Comparison of ENCODE assay signal across 3 cellular contexts in genomic region chr17:72303787-72304733, GRCh38.
A peak's percentile ranks its signal among the peaks of the same experiment; 100 is the strongest.
TF ChIP-seq lines count a peak whose summit lies in the region.

No MANE protein-coding gene starts in this region.

TF ChIP-seq in HepG2, 621 proteins besides CTCF, POLR2A, EP300 and RAD21 (continued from another document and continues in another):
- TF ChIP-seq NBN (conservative IDR thresholded peaks at IDR 0.05): 0 out of 2 replicates have a peak, but pooled peaks have one; percentile 64
- no peak for TF ChIP-seq REL (CRISPR knock-in tag; conservative IDR thresholded peaks at IDR 0.05)
- no peak for TF ChIP-seq SSRP1 (CRISPR knock-in tag; IDR thresholded peaks at IDR 0.05)
- no peak for TF ChIP-seq CBFB (CRISPR knock-in tag; IDR thresholded peaks at IDR 0.05)
- TF ChIP-seq HNRNPUL1 (IDR thresholded peaks at IDR 0.05; ENCODE audit: low read depth, low read length): no peak
- TF ChIP-seq CEBPG (CRISPR knock-in tag; IDR thresholded peaks at IDR 0.05): no peak
- TF ChIP-seq ZNF232 (CRISPR knock-in tag; IDR thresholded peaks at IDR 0.05; ENCODE audit: borderline replicate concordance): no peak
- no peak for TF ChIP-seq KDM1A (CRISPR knock-in tag; IDR thresholded peaks at IDR 0.05)
- TF ChIP-seq TP53 (CRISPR knock-in tag; conservative IDR thresholded peaks at IDR 0.05): no peak
- TF ChIP-seq ZNF207 (IDR thresholded peaks at IDR 0.05; ENCODE audit: borderline replicate concordance): peak; percentile 65; the same call in 1 of the 2 replicates
- TF ChIP-seq TCF7L2 (IDR thresholded peaks at IDR 0.05; ENCODE audit: low read depth, low read length): no peak
- TF ChIP-seq NFRKB (IDR thresholded peaks at IDR 0.05): 0 out of 2 replicates have a peak, but pooled peaks have one; percentile 36
- TF ChIP-seq POLR2AphosphoS5 (IDR thresholded peaks at IDR 0.05; ENCODE audit: low read depth, low read length): no peak
- no peak for TF ChIP-seq SNAPC2 (CRISPR knock-in tag; IDR thresholded peaks at IDR 0.05)
- 0 out of 2 replicates have a peak, but pooled peaks have one; percentile 16 for TF ChIP-seq ATF7 (IDR thresholded peaks at IDR 0.05)
- no peak for TF ChIP-seq ATF7 (CRISPR knock-in tag; IDR thresholded peaks at IDR 0.05)
- TF ChIP-seq, protein P1, sequence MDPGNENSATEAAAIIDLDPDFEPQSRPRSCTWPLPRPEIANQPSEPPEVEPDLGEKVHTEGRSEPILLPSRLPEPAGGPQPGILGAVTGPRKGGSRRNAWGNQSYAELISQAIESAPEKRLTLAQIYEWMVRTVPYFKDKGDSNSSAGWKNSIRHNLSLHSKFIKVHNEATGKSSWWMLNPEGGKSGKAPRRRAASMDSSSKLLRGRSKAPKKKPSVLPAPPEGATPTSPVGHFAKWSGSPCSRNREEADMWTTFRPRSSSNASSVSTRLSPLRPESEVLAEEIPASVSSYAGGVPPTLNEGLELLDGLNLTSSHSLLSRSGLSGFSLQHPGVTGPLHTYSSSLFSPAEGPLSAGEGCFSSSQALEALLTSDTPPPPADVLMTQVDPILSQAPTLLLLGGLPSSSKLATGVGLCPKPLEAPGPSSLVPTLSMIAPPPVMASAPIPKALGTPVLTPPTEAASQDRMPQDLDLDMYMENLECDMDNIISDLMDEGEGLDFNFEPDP (CRISPR knock-in tag; conservative IDR thresholded peaks at IDR 0.05): no peak
- 0 out of 2 replicates have a peak, but pooled peaks have one; percentile 34 for TF ChIP-seq NONO (IDR thresholded peaks at IDR 0.05)
- TF ChIP-seq NONO (CRISPR knock-in tag; conservative IDR thresholded peaks at IDR 0.05): no peak
- no peak for TF ChIP-seq ZNF496 (CRISPR knock-in tag; IDR thresholded peaks at IDR 0.05; ENCODE audit: insufficient replicate concordance)
- TF ChIP-seq ZNF816 (CRISPR knock-in tag; IDR thresholded peaks at IDR 0.05; ENCODE audit: borderline replicate concordance): no peak
- TF ChIP-seq ZNF580 (CRISPR knock-in tag; IDR thresholded peaks at IDR 0.05; ENCODE audit: borderline replicate concordance, low read depth): no peak
- no peak for TF ChIP-seq ZNF382 (CRISPR knock-in tag; IDR thresholded peaks at IDR 0.05; ENCODE audit: borderline replicate concordance)
- no peak for TF ChIP-seq ZEB1 (IDR thresholded peaks at IDR 0.05; ENCODE audit: insufficient replicate concordance, low read depth)
- TF ChIP-seq ZNF367 (CRISPR knock-in tag; IDR thresholded peaks at IDR 0.05; ENCODE audit: borderline replicate concordance): no peak
- no peak for TF ChIP-seq ZBTB46 (CRISPR knock-in tag; IDR thresholded peaks at IDR 0.05; ENCODE audit: borderline replicate concordance)
- no peak for TF ChIP-seq ELF3 (CRISPR knock-in tag; IDR thresholded peaks at IDR 0.05)

TF ChIP-seq in GM12878, 131 proteins besides CTCF, POLR2A, EP300 and RAD21 (continues in another document):
- TF ChIP-seq, protein P2, sequence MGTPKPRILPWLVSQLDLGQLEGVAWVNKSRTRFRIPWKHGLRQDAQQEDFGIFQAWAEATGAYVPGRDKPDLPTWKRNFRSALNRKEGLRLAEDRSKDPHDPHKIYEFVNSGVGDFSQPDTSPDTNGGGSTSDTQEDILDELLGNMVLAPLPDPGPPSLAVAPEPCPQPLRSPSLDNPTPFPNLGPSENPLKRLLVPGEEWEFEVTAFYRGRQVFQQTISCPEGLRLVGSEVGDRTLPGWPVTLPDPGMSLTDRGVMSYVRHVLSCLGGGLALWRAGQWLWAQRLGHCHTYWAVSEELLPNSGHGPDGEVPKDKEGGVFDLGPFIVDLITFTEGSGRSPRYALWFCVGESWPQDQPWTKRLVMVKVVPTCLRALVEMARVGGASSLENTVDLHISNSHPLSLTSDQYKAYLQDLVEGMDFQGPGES (IDR thresholded peaks at IDR 0.05): no peak
- TF ChIP-seq YBX1 (IDR thresholded peaks at IDR 0.05) (no peak), PRDM15 (CRISPR knock-in tag; IDR thresholded peaks at IDR 0.05) (no peak), CBX5 (IDR thresholded peaks at IDR 0.05; ENCODE audit: low read depth) (no peak), PBX3 (IDR thresholded peaks at IDR 0.05; ENCODE audit: insufficient replicate concordance, low read depth, low read length) (peak; percentile 4), SMAD5 (IDR thresholded peaks at IDR 0.05; ENCODE audit: low read depth) (no peak), KDM1A (IDR thresholded peaks at IDR 0.05; ENCODE audit: borderline replicate concordance) (no peak), SIN3A (IDR thresholded peaks at IDR 0.05; ENCODE audit: low read depth, low read length) (no peak), ZNF217 (IDR thresholded peaks at IDR 0.05) (no peak), SRF (IDR thresholded peaks at IDR 0.05; ENCODE audit: low read depth in 2 of 2, low read length in 2 of 2) (no peak)
- TF ChIP-seq, protein P3, sequence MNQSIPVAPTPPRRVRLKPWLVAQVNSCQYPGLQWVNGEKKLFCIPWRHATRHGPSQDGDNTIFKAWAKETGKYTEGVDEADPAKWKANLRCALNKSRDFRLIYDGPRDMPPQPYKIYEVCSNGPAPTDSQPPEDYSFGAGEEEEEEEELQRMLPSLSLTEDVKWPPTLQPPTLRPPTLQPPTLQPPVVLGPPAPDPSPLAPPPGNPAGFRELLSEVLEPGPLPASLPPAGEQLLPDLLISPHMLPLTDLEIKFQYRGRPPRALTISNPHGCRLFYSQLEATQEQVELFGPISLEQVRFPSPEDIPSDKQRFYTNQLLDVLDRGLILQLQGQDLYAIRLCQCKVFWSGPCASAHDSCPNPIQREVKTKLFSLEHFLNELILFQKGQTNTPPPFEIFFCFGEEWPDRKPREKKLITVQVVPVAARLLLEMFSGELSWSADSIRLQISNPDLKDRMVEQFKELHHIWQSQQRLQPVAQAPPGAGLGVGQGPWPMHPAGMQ (IDR thresholded peaks at IDR 0.05; ENCODE audit: borderline replicate concordance): no peak
- TF ChIP-seq, protein P4, sequence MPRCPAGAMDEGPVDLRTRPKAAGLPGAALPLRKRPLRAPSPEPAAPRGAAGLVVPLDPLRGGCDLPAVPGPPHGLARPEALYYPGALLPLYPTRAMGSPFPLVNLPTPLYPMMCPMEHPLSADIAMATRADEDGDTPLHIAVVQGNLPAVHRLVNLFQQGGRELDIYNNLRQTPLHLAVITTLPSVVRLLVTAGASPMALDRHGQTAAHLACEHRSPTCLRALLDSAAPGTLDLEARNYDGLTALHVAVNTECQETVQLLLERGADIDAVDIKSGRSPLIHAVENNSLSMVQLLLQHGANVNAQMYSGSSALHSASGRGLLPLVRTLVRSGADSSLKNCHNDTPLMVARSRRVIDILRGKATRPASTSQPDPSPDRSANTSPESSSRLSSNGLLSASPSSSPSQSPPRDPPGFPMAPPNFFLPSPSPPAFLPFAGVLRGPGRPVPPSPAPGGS (IDR thresholded peaks at IDR 0.05; ENCODE audit: borderline replicate concordance, insufficient read depth, low read depth, low read length, poor library complexity, severe bottlenecking): peak; percentile 49

TF ChIP-seq in SK-N-SH, 30 proteins besides CTCF, POLR2A, EP300 and RAD21 (continued from another document):
- no peak for TF ChIP-seq SIN3A (IDR thresholded peaks at IDR 0.05; ENCODE audit: borderline replicate concordance, low read depth, low read length)
- TF ChIP-seq TCF12 (IDR thresholded peaks at IDR 0.05): no peak
- no peak for TF ChIP-seq PBX3 (IDR thresholded peaks at IDR 0.05)
- no peak for TF ChIP-seq NRF1 (IDR thresholded peaks at IDR 0.05; ENCODE audit: low read depth, low read length)
- no peak for TF ChIP-seq MXI1 (IDR thresholded peaks at IDR 0.05; ENCODE audit: low read depth, low read length)
- TF ChIP-seq GATA2 (CRISPR knock-in tag; IDR thresholded peaks at IDR 0.05): no peak
TF ChIP-seq in SK-N-SH: peak in this region for 0.
